In the genomic region with DNA sequence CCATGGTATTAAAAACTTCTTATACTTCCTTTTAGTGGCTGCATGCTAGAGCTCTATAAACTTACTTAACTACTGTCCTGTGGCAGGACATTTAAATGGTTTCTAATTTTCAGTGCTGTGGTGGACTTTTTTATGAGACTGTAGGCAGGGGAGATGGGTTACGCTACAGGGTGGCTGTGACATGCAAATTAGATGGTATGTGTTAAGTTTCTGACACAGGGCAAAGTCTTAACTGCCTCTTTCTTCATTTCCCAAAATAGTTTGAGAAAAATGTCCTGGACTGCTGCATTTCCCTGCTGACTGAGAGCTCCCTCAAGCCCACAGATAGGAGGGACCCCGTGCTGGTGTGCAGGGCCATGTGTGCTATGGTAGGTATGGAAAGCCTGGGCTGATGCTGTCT, we compare ENCODE assay signal across 1 cellular context.
TF ChIP-seq lines count a peak whose summit lies in the region.

No MANE protein-coding gene starts in this region.

TF ChIP-seq in GM12878, 131 proteins besides CTCF, POLR2A, EP300 and RAD21:
- TF ChIP-seq, protein P1, sequence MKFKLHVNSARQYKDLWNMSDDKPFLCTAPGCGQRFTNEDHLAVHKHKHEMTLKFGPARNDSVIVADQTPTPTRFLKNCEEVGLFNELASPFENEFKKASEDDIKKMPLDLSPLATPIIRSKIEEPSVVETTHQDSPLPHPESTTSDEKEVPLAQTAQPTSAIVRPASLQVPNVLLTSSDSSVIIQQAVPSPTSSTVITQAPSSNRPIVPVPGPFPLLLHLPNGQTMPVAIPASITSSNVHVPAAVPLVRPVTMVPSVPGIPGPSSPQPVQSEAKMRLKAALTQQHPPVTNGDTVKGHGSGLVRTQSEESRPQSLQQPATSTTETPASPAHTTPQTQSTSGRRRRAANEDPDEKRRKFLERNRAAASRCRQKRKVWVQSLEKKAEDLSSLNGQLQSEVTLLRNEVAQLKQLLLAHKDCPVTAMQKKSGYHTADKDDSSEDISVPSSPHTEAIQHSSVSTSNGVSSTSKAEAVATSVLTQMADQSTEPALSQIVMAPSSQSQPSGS (IDR thresholded peaks at IDR 0.05; ENCODE audit: low read length), result no peak
- TF ChIP-seq, protein P2, sequence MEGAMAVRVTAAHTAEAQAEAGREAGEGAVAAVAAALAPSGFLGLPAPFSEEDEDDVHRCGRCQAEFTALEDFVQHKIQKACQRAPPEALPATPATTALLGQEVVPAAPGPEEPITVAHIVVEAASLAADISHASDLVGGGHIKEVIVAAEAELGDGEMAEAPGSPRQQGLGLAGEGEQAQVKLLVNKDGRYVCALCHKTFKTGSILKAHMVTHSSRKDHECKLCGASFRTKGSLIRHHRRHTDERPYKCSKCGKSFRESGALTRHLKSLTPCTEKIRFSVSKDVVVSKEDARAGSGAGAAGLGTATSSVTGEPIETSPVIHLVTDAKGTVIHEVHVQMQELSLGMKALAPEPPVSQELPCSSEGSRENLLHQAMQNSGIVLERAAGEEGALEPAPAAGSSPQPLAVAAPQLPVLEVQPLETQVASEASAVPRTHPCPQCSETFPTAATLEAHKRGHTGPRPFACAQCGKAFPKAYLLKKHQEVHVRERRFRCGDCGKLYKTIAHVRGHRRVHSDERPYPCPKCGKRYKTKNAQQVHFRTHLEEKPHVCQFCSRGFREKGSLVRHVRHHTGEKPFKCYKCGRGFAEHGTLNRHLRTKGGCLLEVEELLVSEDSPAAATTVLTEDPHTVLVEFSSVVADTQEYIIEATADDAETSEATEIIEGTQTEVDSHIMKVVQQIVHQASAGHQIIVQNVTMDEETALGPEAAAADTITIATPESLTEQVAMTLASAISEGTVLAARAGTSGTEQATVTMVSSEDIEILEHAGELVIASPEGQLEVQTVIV (IDR thresholded peaks at IDR 0.05; ENCODE audit: borderline replicate concordance, partially characterized antibody), result no peak
- TF ChIP-seq, protein P3, sequence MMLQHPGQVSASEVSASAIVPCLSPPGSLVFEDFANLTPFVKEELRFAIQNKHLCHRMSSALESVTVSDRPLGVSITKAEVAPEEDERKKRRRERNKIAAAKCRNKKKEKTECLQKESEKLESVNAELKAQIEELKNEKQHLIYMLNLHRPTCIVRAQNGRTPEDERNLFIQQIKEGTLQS (IDR thresholded peaks at IDR 0.05; ENCODE audit: borderline replicate concordance, extremely low read depth, low read depth, low read length), result no peak
- TF ChIP-seq NFXL1 (IDR thresholded peaks at IDR 0.05; ENCODE audit: borderline replicate concordance) (no peak), SIN3A (IDR thresholded peaks at IDR 0.05; ENCODE audit: low read depth, low read length) (no peak), JUND (IDR thresholded peaks at IDR 0.05; ENCODE audit: low read depth, low read length) (no peak), HCFC1 (IDR thresholded peaks at IDR 0.05; ENCODE audit: low read length) (no peak)
- TF ChIP-seq, protein P4, sequence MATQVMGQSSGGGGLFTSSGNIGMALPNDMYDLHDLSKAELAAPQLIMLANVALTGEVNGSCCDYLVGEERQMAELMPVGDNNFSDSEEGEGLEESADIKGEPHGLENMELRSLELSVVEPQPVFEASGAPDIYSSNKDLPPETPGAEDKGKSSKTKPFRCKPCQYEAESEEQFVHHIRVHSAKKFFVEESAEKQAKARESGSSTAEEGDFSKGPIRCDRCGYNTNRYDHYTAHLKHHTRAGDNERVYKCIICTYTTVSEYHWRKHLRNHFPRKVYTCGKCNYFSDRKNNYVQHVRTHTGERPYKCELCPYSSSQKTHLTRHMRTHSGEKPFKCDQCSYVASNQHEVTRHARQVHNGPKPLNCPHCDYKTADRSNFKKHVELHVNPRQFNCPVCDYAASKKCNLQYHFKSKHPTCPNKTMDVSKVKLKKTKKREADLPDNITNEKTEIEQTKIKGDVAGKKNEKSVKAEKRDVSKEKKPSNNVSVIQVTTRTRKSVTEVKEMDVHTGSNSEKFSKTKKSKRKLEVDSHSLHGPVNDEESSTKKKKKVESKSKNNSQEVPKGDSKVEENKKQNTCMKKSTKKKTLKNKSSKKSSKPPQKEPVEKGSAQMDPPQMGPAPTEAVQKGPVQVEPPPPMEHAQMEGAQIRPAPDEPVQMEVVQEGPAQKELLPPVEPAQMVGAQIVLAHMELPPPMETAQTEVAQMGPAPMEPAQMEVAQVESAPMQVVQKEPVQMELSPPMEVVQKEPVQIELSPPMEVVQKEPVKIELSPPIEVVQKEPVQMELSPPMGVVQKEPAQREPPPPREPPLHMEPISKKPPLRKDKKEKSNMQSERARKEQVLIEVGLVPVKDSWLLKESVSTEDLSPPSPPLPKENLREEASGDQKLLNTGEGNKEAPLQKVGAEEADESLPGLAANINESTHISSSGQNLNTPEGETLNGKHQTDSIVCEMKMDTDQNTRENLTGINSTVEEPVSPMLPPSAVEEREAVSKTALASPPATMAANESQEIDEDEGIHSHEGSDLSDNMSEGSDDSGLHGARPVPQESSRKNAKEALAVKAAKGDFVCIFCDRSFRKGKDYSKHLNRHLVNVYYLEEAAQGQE (IDR thresholded peaks at IDR 0.05; ENCODE audit: low read depth, low read length), result no peak
- TF ChIP-seq, protein P5, sequence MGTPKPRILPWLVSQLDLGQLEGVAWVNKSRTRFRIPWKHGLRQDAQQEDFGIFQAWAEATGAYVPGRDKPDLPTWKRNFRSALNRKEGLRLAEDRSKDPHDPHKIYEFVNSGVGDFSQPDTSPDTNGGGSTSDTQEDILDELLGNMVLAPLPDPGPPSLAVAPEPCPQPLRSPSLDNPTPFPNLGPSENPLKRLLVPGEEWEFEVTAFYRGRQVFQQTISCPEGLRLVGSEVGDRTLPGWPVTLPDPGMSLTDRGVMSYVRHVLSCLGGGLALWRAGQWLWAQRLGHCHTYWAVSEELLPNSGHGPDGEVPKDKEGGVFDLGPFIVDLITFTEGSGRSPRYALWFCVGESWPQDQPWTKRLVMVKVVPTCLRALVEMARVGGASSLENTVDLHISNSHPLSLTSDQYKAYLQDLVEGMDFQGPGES (IDR thresholded peaks at IDR 0.05), result no peak
- TF ChIP-seq, protein P6, sequence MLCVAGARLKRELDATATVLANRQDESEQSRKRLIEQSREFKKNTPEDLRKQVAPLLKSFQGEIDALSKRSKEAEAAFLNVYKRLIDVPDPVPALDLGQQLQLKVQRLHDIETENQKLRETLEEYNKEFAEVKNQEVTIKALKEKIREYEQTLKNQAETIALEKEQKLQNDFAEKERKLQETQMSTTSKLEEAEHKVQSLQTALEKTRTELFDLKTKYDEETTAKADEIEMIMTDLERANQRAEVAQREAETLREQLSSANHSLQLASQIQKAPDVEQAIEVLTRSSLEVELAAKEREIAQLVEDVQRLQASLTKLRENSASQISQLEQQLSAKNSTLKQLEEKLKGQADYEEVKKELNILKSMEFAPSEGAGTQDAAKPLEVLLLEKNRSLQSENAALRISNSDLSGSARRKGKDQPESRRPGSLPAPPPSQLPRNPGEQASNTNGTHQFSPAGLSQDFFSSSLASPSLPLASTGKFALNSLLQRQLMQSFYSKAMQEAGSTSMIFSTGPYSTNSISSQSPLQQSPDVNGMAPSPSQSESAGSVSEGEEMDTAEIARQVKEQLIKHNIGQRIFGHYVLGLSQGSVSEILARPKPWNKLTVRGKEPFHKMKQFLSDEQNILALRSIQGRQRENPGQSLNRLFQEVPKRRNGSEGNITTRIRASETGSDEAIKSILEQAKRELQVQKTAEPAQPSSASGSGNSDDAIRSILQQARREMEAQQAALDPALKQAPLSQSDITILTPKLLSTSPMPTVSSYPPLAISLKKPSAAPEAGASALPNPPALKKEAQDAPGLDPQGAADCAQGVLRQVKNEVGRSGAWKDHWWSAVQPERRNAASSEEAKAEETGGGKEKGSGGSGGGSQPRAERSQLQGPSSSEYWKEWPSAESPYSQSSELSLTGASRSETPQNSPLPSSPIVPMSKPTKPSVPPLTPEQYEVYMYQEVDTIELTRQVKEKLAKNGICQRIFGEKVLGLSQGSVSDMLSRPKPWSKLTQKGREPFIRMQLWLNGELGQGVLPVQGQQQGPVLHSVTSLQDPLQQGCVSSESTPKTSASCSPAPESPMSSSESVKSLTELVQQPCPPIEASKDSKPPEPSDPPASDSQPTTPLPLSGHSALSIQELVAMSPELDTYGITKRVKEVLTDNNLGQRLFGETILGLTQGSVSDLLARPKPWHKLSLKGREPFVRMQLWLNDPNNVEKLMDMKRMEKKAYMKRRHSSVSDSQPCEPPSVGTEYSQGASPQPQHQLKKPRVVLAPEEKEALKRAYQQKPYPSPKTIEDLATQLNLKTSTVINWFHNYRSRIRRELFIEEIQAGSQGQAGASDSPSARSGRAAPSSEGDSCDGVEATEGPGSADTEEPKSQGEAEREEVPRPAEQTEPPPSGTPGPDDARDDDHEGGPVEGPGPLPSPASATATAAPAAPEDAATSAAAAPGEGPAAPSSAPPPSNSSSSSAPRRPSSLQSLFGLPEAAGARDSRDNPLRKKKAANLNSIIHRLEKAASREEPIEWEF (IDR thresholded peaks at IDR 0.05; ENCODE audit: insufficient replicate concordance, low read depth, low read length), result no peak
